In genomic region chr13:31225180-31225579, GRCh38 we compare ENCODE assay signal across 18 cellular contexts. TPM values are rescaled to one million over a fixed set of nuclear protein-coding genes. Genes with fewer than 3 reads are reported as not detected.
DNase-seq lines count a peak whose midpoint lies in the region; ATAC-seq, FAIRE-seq and TF ChIP-seq lines count a peak whose summit lies in the region.
"Had no signal": no experiment of that assay in that cellular context is flagged by ENCODE, and none has a peak within 500 bp of the region (broad histone marks: within the 10 kb centered on the region; RNA-seq: fewer than 3 reads in every experiment).

No MANE protein-coding gene starts in this region.

- H3K27me3 ChIP-seq in HUES48 (ENCODE audit: control insufficient read depth, insufficient read depth, low read length) (no peaks in the 10 kb centered on the region), H1 (replicated peaks in 1 of 4; ENCODE audit: control insufficient read depth in 3 of 4, extremely low read depth in 1 of 4, insufficient read depth in 3 of 4, low read length in 3 of 4) (no peaks in the 10 kb centered on the region)

- intact Hi-C loops in left ventricle myocardium superior (cut with micrococcal nuclease), result no loop called here
- intact Hi-C loops in activated naive CD4-positive, alpha-beta T cell treated with anti-CD3 and anti-CD28 coated beads for 36 hours (cut with micrococcal nuclease), result no loop called here

- TF ChIP-seq CTCF in H1 (IDR thresholded peaks at IDR 0.05; ENCODE audit: control extremely low read depth in 1 of 3, insufficient read depth in 1 of 3, low read depth in 1 of 3, low read length in 3 of 3) (no peak), mesothelial cell of epicardium (IDR thresholded peaks at IDR 0.05; ENCODE audit: unreplicated experiment) (no peak)

- ATAC-seq in left ventricle myocardium superior, result peak; percentile 49
- ATAC-seq: A549; CD8-positive, alpha-beta T cell; HCT116 had no signal

- H3K9me3 ChIP-seq in HUES48 (ENCODE audit: control insufficient read depth, insufficient read depth, low read length) (no peaks in the 10 kb centered on the region), H1 (ENCODE audit: insufficient read depth in 2 of 2, low read depth in 1 of 2, low read length in 1 of 2) (no peaks in the 10 kb centered on the region)
- H3K9me3 ChIP-seq: A549 had no signal

- no peaks in the 10 kb centered on the region for H3K23me2 ChIP-seq in H1 (ENCODE audit: low read depth, low read length)

- H4K8ac ChIP-seq in H1 (ENCODE audit: extremely low read depth, insufficient read depth, low read length), result no peak overlapping the region

- no peak overlapping the region for H3K23ac ChIP-seq in H1 (ENCODE audit: insufficient read length)

- no peak for TF ChIP-seq RAD21 in H1 (IDR thresholded peaks at IDR 0.05 in 1 of 2, conservative IDR thresholded peaks at IDR 0.05 in 1 of 2; ENCODE audit: low read depth in 2 of 2, low read length in 2 of 2)

- no peaks in the 10 kb centered on the region for H4K20me1 ChIP-seq in H1 (replicated peaks in 1 of 2; ENCODE audit: control insufficient read depth in 1 of 2, insufficient read depth in 2 of 2, low read length in 2 of 2)

- H2BK12ac ChIP-seq in H1 (ENCODE audit: low read depth, low read length), result no peak overlapping the region

- no peak for DNase-seq in H1 (ENCODE audit: low read depth in 1 of 2, low spot score in 2 of 2)
- DNase-seq in left ventricle myocardium superior, result no peak
- DNase-seq in HCEC 1CT, result no peak
- no peak for DNase-seq in activated naive CD4-positive, alpha-beta T cell treated with anti-CD3 and anti-CD28 coated beads for 36 hours
- DNase-seq in mesothelial cell of epicardium (ENCODE audit: low spot score in 2 of 2, unreplicated experiment in 2 of 2), result no peak
- DNase-seq: CD8-positive, alpha-beta T cell; COR-L47; DMS153; DND-41; GDM1; GOT3; IMR-90 had no signal

- H3K14ac ChIP-seq in H1 (ENCODE audit: insufficient read length), result no peak overlapping the region

- H3K27ac ChIP-seq in HUES48 (ENCODE audit: low read depth, low read length), result peak overlapping the region; percentile 76
- H3K27ac ChIP-seq in H1 (ENCODE audit: low read depth, low read length), result 0 out of 2 replicates have a peak overlapping the region, but pooled peaks have one; percentile 11
- H3K27ac ChIP-seq: A549 had no signal

- no peak overlapping the region for H2BK15ac ChIP-seq in H1 (ENCODE audit: low read length)

- peaks cover 3% of the 10 kb centered on the region for H3K36me3 Mint-ChIP-seq in activated naive CD4-positive, alpha-beta T cell treated with anti-CD3 and anti-CD28 coated beads for 36 hours (ENCODE audit: low read depth)
- peaks cover 2% of the 10 kb centered on the region for H3K36me3 Mint-ChIP-seq in mesothelial cell of epicardium

- no peak for TF ChIP-seq POLR2A in H1 (IDR thresholded peaks at IDR 0.05; ENCODE audit: control extremely low read depth in 1 of 2, low read depth in 2 of 2, low read length in 2 of 2)

- H2BK5ac ChIP-seq in H1 (ENCODE audit: low read depth, low read length), result no peak overlapping the region

- H4K91ac ChIP-seq in H1 (replicated peaks; ENCODE audit: insufficient read length, low read length), result no peak overlapping the region

- H3K4me1 Mint-ChIP-seq in activated naive CD4-positive, alpha-beta T cell treated with anti-CD3 and anti-CD28 coated beads for 36 hours (ENCODE audit: low read depth), result peaks cover 5% of the 10 kb centered on the region
- peaks cover 10% of the 10 kb centered on the region for H3K4me1 Mint-ChIP-seq in mesothelial cell of epicardium
- H3K4me1 Mint-ChIP-seq: CD14-positive monocyte had no signal

- H3K79me2 ChIP-seq in H1 (ENCODE audit: control insufficient read depth in 1 of 2, insufficient read depth in 2 of 2, low read length in 2 of 2), result no peaks in the 10 kb centered on the region

- no peak for TF ChIP-seq EP300 in H1 (IDR thresholded peaks at IDR 0.05; ENCODE audit: borderline replicate concordance in 1 of 2, low read depth in 2 of 2, low read length in 2 of 2)

- H3K36me3 ChIP-seq in HUES48 (ENCODE audit: control insufficient read depth, insufficient read depth, low read length), result no peaks in the 10 kb centered on the region
- H3K36me3 ChIP-seq in H1 (ENCODE audit: control insufficient read depth in 2 of 4, insufficient read depth in 4 of 4, low read length in 3 of 4), result no peaks in the 10 kb centered on the region

- H3K4me2 ChIP-seq in H1 (ENCODE audit: insufficient read depth in 1 of 2, low read depth in 2 of 2, low read length in 2 of 2), result no peak overlapping the region; a peak in 1 of 4 replicates
- H3K4me2 ChIP-seq: A549 had no signal

- H2BK120ac ChIP-seq in H1 (replicated peaks; ENCODE audit: low read depth, low read length), result no peak overlapping the region

- no peak overlapping the region for H3K4me3 Mint-ChIP-seq in activated naive CD4-positive, alpha-beta T cell treated with anti-CD3 and anti-CD28 coated beads for 36 hours
- no peak overlapping the region for H3K4me3 Mint-ChIP-seq in mesothelial cell of epicardium
- H3K4me3 Mint-ChIP-seq: CD14-positive monocyte; CD8-positive, alpha-beta T cell had no signal

- no peaks in the 10 kb centered on the region for H3K27me3 Mint-ChIP-seq in activated naive CD4-positive, alpha-beta T cell treated with anti-CD3 and anti-CD28 coated beads for 36 hours (ENCODE audit: low read depth)
- H3K27me3 Mint-ChIP-seq in mesothelial cell of epicardium (ENCODE audit: low read depth), result no peaks in the 10 kb centered on the region

- no peak overlapping the region for H2AK5ac ChIP-seq in H1 (ENCODE audit: low read depth, low read length)

- FAIRE-seq in H1 (lab: Jason Lieb, UNC), result no peak
- FAIRE-seq: A549, D721Med, GM12892 had no signal

- H3K9ac ChIP-seq in HUES48 (ENCODE audit: low read depth, low read length), result no peak overlapping the region
- no peak overlapping the region for H3K9ac ChIP-seq in H1 (replicated peaks in 1 of 4; ENCODE audit: extremely low read depth in 1 of 4, low read depth in 3 of 4, low read length in 3 of 4)

- no peaks in the 10 kb centered on the region for H3K79me1 ChIP-seq in H1 (ENCODE audit: low read depth, low read length)

- CTCF ChIA-PET in H1 (lab: Charles Lee; ENCODE audit: partially characterized antibody), result interaction anchor here (0.8 to 10.3 kb wide), 3 partner anchors 11 to 199 kb away, joined by 3 to 77 read pairs (median 8); no protein-coding TSS in a partner anchor
- CTCF ChIA-PET in activated naive CD4-positive, alpha-beta T cell treated with anti-CD3 and anti-CD28 coated beads for 36 hours (lab: Charles Lee), result no interaction called here

- H4K5ac ChIP-seq in H1 (ENCODE audit: insufficient read length, low read depth, low read length), result no peak overlapping the region

- no peak overlapping the region for H3K18ac ChIP-seq in H1 (ENCODE audit: extremely low read depth, low read length)

- no peaks in the 10 kb centered on the region for H3K9me3 Mint-ChIP-seq in activated naive CD4-positive, alpha-beta T cell treated with anti-CD3 and anti-CD28 coated beads for 36 hours
- no peaks in the 10 kb centered on the region for H3K9me3 Mint-ChIP-seq in mesothelial cell of epicardium
- H3K9me3 Mint-ChIP-seq: CD8-positive, alpha-beta T cell had no signal

- no peak overlapping the region for H3K56ac ChIP-seq in H1 (replicated peaks; ENCODE audit: insufficient read length, low read depth, low read length)

- no peak overlapping the region for H2AFZ ChIP-seq in H1 (ENCODE audit: low read length)

- peaks cover 13% of the 10 kb centered on the region for H3K4me1 ChIP-seq in HUES48 (ENCODE audit: control insufficient read depth, insufficient read depth, low read length)
- H3K4me1 ChIP-seq in H1 (replicated peaks in 1 of 4; ENCODE audit: control insufficient read depth in 3 of 4, insufficient read depth in 4 of 4, low read length in 3 of 4), result peaks cover 2 to 14% (median 14%) of the 10 kb centered on the region in 4 experiments; a peak in 5 of 7 replicates
- H3K4me1 ChIP-seq: A549 had no signal

- H3K27ac Mint-ChIP-seq in activated naive CD4-positive, alpha-beta T cell treated with anti-CD3 and anti-CD28 coated beads for 36 hours, result no peak overlapping the region
- H3K27ac Mint-ChIP-seq in mesothelial cell of epicardium, result no peak overlapping the region
- H3K27ac Mint-ChIP-seq: CD14-positive monocyte; CD8-positive, alpha-beta T cell had no signal

- POLR2A ChIA-PET in H1 (lab: Charles Lee; ENCODE audit: partially characterized antibody), result interaction anchor here (1.8 kb wide), 1 partner anchor 11 kb away, joined by 6 read pairs; no protein-coding TSS in a partner anchor

- H2BK20ac ChIP-seq in H1 (ENCODE audit: low read length), result no peak overlapping the region

- H3K4ac ChIP-seq in H1 (replicated peaks; ENCODE audit: insufficient read length, low read depth, low read length), result no peak overlapping the region

- H3K4me3 ChIP-seq in HUES48 (ENCODE audit: low read depth, low read length), result no peak overlapping the region
- no peak overlapping the region for H3K4me3 ChIP-seq in H1 (ENCODE audit: extremely low read depth in 1 of 4, insufficient read depth in 2 of 4, low read depth in 3 of 4, low read length in 4 of 4)
- H3K4me3 ChIP-seq: A549 had no signal

- WGBS in H1 (ENCODE audit: extremely low coverage in 1 of 2, insufficient coverage in 1 of 2, insufficient read length in 1 of 2, insufficient replicate concordance in 2 of 2, low coverage in 1 of 2, low lambda C conversion rate in 2 of 2, missing lambda C conversion rate in 1 of 2), 2 experiments, result 53% methylated on average over 1 of the region's 1 CpG; no CpG with 5 or more reads in 1 of the 2 experiments

TF ChIP-seq in H1, 55 proteins besides CTCF, POLR2A, EP300 and RAD21 (continues in another document):
- TF ChIP-seq CREB1 (IDR thresholded peaks at IDR 0.05), result no peak

RNA-seq across cellular contexts. Expression of gene B3GLCT, which starts 25.4 kb away (rescaled TPM):
- 3.5 and 4.1 TPM in 2 replicates for total RNA-seq in H1 (2021; fragmentation: NEBNext Ultra II Directional; extraction: Animal tissue kit (Norgen Biotek cat#: 25700))
- polyA plus RNA-seq in H1 (2011; rRNA removed), result 0.83 and 1.5 TPM in 2 replicates
- 1.4 TPM for polyA plus RNA-seq in H1 (2011; cell fraction: cytosol; rRNA removed)
- polyA plus RNA-seq in H1 (2011; cell fraction: nucleus; rRNA removed), result 1.1 TPM
- polyA plus RNA-seq in H1 (2012, experiment 1 of 2), result 2.0 to 2.9 TPM (median 2.4 TPM) in 4 replicates
- polyA plus RNA-seq in H1 (2012, experiment 2 of 2), result 0.93 TPM
- 3.9 TPM for polyA plus RNA-seq in H1 (2013, experiment 1 of 2)
- 4.6 TPM for polyA plus RNA-seq in H1 (2013, experiment 2 of 2)
- polyA minus RNA-seq in H1 (2011; rRNA and poly(A)+ RNA removed), result 2.0 and 3.1 TPM in 2 replicates
- polyA minus RNA-seq in H1 (2011; cell fraction: cytosol; rRNA and poly(A)+ RNA removed), result 0.81 TPM
- polyA minus RNA-seq in H1 (2011; cell fraction: nucleus; rRNA and poly(A)+ RNA removed), result 3.0 TPM
- total RNA-seq in left ventricle myocardium superior (20.3 TPM), mesothelial cell of epicardium (26.0 to 28.8 TPM (median 27.2 TPM) in 3 replicates)
- 1 to 10 TPM; 1.2 to 1.5 TPM for total RNA-seq in activated naive CD4-positive, alpha-beta T cell treated with anti-CD3 and anti-CD28 coated beads for 36 hours
